18 cellular contexts compared by ENCODE assay signal in genomic region chr1:158286966-158287365, GRCh38. TPM values are rescaled to one million over a fixed set of nuclear protein-coding genes. Genes with fewer than 3 reads are reported as not detected.
DNase-seq lines count a peak whose midpoint lies in the region; ATAC-seq and TF ChIP-seq lines count a peak whose summit lies in the region.
"Had no signal": no experiment of that assay in that cellular context is flagged by ENCODE, and none has a peak within 500 bp of the region (broad histone marks: within the 10 kb centered on the region; RNA-seq: fewer than 3 reads in every experiment).

No MANE protein-coding gene starts in this region.

- H3K27ac Mint-ChIP-seq in activated T-cell treated with anti-CD3 and anti-CD28 coated beads, Interleukin-2, amount 50 U/mL, for 24 hours = peak overlapping the region; percentile 16
- H3K27ac Mint-ChIP-seq in IgD-negative memory B cell (peak overlapping the region in 2 of 3 donors; percentile 79 to 94), glutamatergic neuron (ENCODE audit: unreplicated experiment) (no peak overlapping the region)
- H3K27ac Mint-ChIP-seq in activated T-helper 1 cell treated with anti-CD3 and anti-CD28 coated beads, Interleukin-12 subunit alpha, Interleukin-12 subunit beta, Interleukin-2, Interleukin-4 antibody, amounts not matched to agents 30 ng/mL and 10 ng/mL and 1 ng/mL, durations not matched to agents 14 hours and 24 hours and 36 hours = peak overlapping the region; percentile 52
- H3K27ac Mint-ChIP-seq: activated T-helper 17 cell treated with anti-CD3 and anti-CD28 coated beads, Interleukin-2, amount 50 U/mL, for 72 hours had no signal

- H3K27ac ChIP-seq in thymus (ENCODE audit: low read depth) = peak overlapping the region; percentile 44

- H3K36me3 ChIP-seq in thymus (ENCODE audit: control insufficient read depth, insufficient read depth) = no peaks in the 10 kb centered on the region

- H3K36me3 Mint-ChIP-seq in activated T-cell treated with anti-CD3 and anti-CD28 coated beads, Interleukin-2, amount 50 U/mL, for 24 hours (ENCODE audit: low read depth) = no peaks in the 10 kb centered on the region
- H3K36me3 Mint-ChIP-seq in IgD-negative memory B cell = no peaks in the 10 kb centered on the region
- no peaks in the 10 kb centered on the region for H3K36me3 Mint-ChIP-seq in activated T-helper 1 cell treated with anti-CD3 and anti-CD28 coated beads, Interleukin-12 subunit alpha, Interleukin-12 subunit beta, Interleukin-2, Interleukin-4 antibody, amounts not matched to agents 30 ng/mL and 10 ng/mL and 1 ng/mL, durations not matched to agents 14 hours and 24 hours and 36 hours (ENCODE audit: low read depth)
- peaks cover under 1% of the 10 kb centered on the region for H3K36me3 Mint-ChIP-seq in glutamatergic neuron (ENCODE audit: unreplicated experiment)

- H3K4me3 Mint-ChIP-seq in activated T-cell treated with anti-CD3 and anti-CD28 coated beads, Interleukin-2, amount 50 U/mL, for 24 hours = no peak overlapping the region
- H3K4me3 Mint-ChIP-seq in IgD-negative memory B cell = peak overlapping the region; percentile 72 to 92 (median 82)
- no peak overlapping the region for H3K4me3 Mint-ChIP-seq in activated T-helper 1 cell treated with anti-CD3 and anti-CD28 coated beads, Interleukin-12 subunit alpha, Interleukin-12 subunit beta, Interleukin-2, Interleukin-4 antibody, amounts not matched to agents 30 ng/mL and 10 ng/mL and 1 ng/mL, durations not matched to agents 14 hours and 24 hours and 36 hours
- H3K4me3 Mint-ChIP-seq in glutamatergic neuron (ENCODE audit: unreplicated experiment) = no peak overlapping the region
- H3K4me3 Mint-ChIP-seq: activated T-helper 17 cell treated with anti-CD3 and anti-CD28 coated beads, Interleukin-2, amount 50 U/mL, for 72 hours; central memory CD8-positive, alpha-beta T cell had no signal

- H3K4me1 Mint-ChIP-seq in activated T-cell treated with anti-CD3 and anti-CD28 coated beads, Interleukin-2, amount 50 U/mL, for 24 hours (ENCODE audit: low read depth) = peaks cover 29% of the 10 kb centered on the region
- peaks cover 40 to 54% (median 43%) of the 10 kb centered on the region in 3 donors for H3K4me1 Mint-ChIP-seq in IgD-negative memory B cell
- H3K4me1 Mint-ChIP-seq in activated T-helper 1 cell treated with anti-CD3 and anti-CD28 coated beads, Interleukin-12 subunit alpha, Interleukin-12 subunit beta, Interleukin-2, Interleukin-4 antibody, amounts not matched to agents 30 ng/mL and 10 ng/mL and 1 ng/mL, durations not matched to agents 14 hours and 24 hours and 36 hours (ENCODE audit: low read depth) = peaks cover 21% of the 10 kb centered on the region
- no peaks in the 10 kb centered on the region for H3K4me1 Mint-ChIP-seq in glutamatergic neuron (ENCODE audit: low read depth, unreplicated experiment)

- 89% methylated on average over 1 of the region's 1 CpG for WGBS in thymus

- intact Hi-C loops in activated T-helper 1 cell treated with anti-CD3 and anti-CD28 coated beads, Interleukin-12 subunit alpha, Interleukin-12 subunit beta, Interleukin-2, Interleukin-4 antibody, amounts not matched to agents 30 ng/mL and 10 ng/mL and 1 ng/mL, durations not matched to agents 14 hours and 24 hours and 36 hours (cut with micrococcal nuclease) = loop anchor here (1.0 to 2.0 kb wide), 2 partner anchors 46 to 722 kb away; partner anchors contain the start of gene IFI16

- DNase-seq in activated T-cell treated with anti-CD3 and anti-CD28 coated beads, Interleukin-2, amount 50 U/mL, for 24 hours = no peak
- no peak for DNase-seq in activated T-cell treated with anti-CD3 and anti-CD28 coated beads, Interleukin-2, amount 50 U/mL, for 1 hour
- no peak for DNase-seq in activated T-helper 1 cell treated with anti-CD3 and anti-CD28 coated beads, Interleukin-12 subunit alpha, Interleukin-12 subunit beta, Interleukin-2, Interleukin-4 antibody, amounts not matched to agents 30 ng/mL and 10 ng/mL and 1 ng/mL, durations not matched to agents 14 hours and 24 hours and 36 hours (ENCODE audit: low spot score)
- DNase-seq in T-helper 2 cell (no peak), glutamatergic neuron (no peak)
- DNase-seq: EL; midbrain; NCI-H187; retina; SK-N-SH; stimulated activated CD4-positive, alpha-beta T cell treated with anti-CD3 and anti-CD28 coated beads, Interleukin-15, amount 100 ng/mL, for 24 hours had no signal

- no peaks in the 10 kb centered on the region for H3K9me3 Mint-ChIP-seq in activated T-cell treated with anti-CD3 and anti-CD28 coated beads, Interleukin-2, amount 50 U/mL, for 24 hours
- peaks cover 0 to 4% (median 0%) of the 10 kb centered on the region in 3 donors for H3K9me3 Mint-ChIP-seq in IgD-negative memory B cell
- no peaks in the 10 kb centered on the region for H3K9me3 Mint-ChIP-seq in activated T-helper 1 cell treated with anti-CD3 and anti-CD28 coated beads, Interleukin-12 subunit alpha, Interleukin-12 subunit beta, Interleukin-2, Interleukin-4 antibody, amounts not matched to agents 30 ng/mL and 10 ng/mL and 1 ng/mL, durations not matched to agents 14 hours and 24 hours and 36 hours
- H3K9me3 Mint-ChIP-seq in glutamatergic neuron (ENCODE audit: unreplicated experiment) = no peaks in the 10 kb centered on the region
- H3K9me3 Mint-ChIP-seq: activated T-helper 17 cell treated with anti-CD3 and anti-CD28 coated beads, Interleukin-2, amount 50 U/mL, for 72 hours; central memory CD8-positive, alpha-beta T cell had no signal

- H3K27me3 ChIP-seq in thymus (ENCODE audit: control insufficient read depth, insufficient read depth) = no peaks in the 10 kb centered on the region

- H3K4me3 ChIP-seq in thymus (ENCODE audit: low read length) = no peak overlapping the region

- no peak for TF ChIP-seq CTCF in glutamatergic neuron (IDR thresholded peaks at IDR 0.05; ENCODE audit: partially characterized antibody, unreplicated experiment)

- no peaks in the 10 kb centered on the region for H3K9me3 ChIP-seq in thymus (ENCODE audit: control insufficient read depth)
- H3K9me3 ChIP-seq: SK-N-SH had no signal

- ATAC-seq in HG03378 (IDR thresholded peaks at IDR 0.05; ENCODE audit: unreplicated experiment) = no peak

- peaks cover 38% of the 10 kb centered on the region for H3K27me3 Mint-ChIP-seq in activated T-cell treated with anti-CD3 and anti-CD28 coated beads, Interleukin-2, amount 50 U/mL, for 24 hours
- no peaks in the 10 kb centered on the region for H3K27me3 Mint-ChIP-seq in IgD-negative memory B cell
- H3K27me3 Mint-ChIP-seq in activated T-helper 1 cell treated with anti-CD3 and anti-CD28 coated beads, Interleukin-12 subunit alpha, Interleukin-12 subunit beta, Interleukin-2, Interleukin-4 antibody, amounts not matched to agents 30 ng/mL and 10 ng/mL and 1 ng/mL, durations not matched to agents 14 hours and 24 hours and 36 hours (ENCODE audit: insufficient read depth) = peaks cover 5% of the 10 kb centered on the region
- no peaks in the 10 kb centered on the region for H3K27me3 Mint-ChIP-seq in glutamatergic neuron (ENCODE audit: unreplicated experiment)

- peaks cover 25% of the 10 kb centered on the region for H3K4me1 ChIP-seq in thymus (ENCODE audit: control insufficient read depth, insufficient read depth, low read length)

RNA-seq across cellular contexts. Expression of gene CD1C, which starts 2.8 kb away (rescaled TPM):
- polyA plus RNA-seq in IgD-negative memory B cell = 179 TPM
- total RNA-seq in activated T-helper 1 cell treated with anti-CD3 and anti-CD28 coated beads, Interleukin-12 subunit alpha, Interleukin-12 subunit beta, Interleukin-2, Interleukin-4 antibody, amounts not matched to agents 30 ng/mL and 10 ng/mL and 1 ng/mL, durations not matched to agents 14 hours and 24 hours and 36 hours = 0.20 and 0.23 TPM in 2 replicates
- 27.2 TPM for polyA plus RNA-seq in thymus
- total RNA-seq in glutamatergic neuron (ENCODE audit: unreplicated experiment) = not detected
- total RNA-seq: activated T-helper 17 cell treated with anti-CD3 and anti-CD28 coated beads, Interleukin-2, amount 50 U/mL, for 72 hours; kidney epithelial cell; NCI-H460 had no signal
- polyA plus RNA-seq: SK-N-SH had no signal

RNA-seq across cellular contexts. Expression of gene CD1A, which starts 32.7 kb away (rescaled TPM):
- polyA plus RNA-seq in IgD-negative memory B cell (1.1 TPM), thymus (7.4 TPM)
- total RNA-seq in activated T-helper 1 cell treated with anti-CD3 and anti-CD28 coated beads, Interleukin-12 subunit alpha, Interleukin-12 subunit beta, Interleukin-2, Interleukin-4 antibody, amounts not matched to agents 30 ng/mL and 10 ng/mL and 1 ng/mL, durations not matched to agents 14 hours and 24 hours and 36 hours = not detected in 2 replicates
- total RNA-seq in glutamatergic neuron (ENCODE audit: unreplicated experiment) = not detected
- total RNA-seq: activated T-helper 17 cell treated with anti-CD3 and anti-CD28 coated beads, Interleukin-2, amount 50 U/mL, for 72 hours; kidney epithelial cell; NCI-H460 had no signal
- polyA plus RNA-seq: SK-N-SH had no signal

RNA-seq across cellular contexts. Expression of gene CD1B, which starts 44.4 kb away (rescaled TPM):
- polyA plus RNA-seq in IgD-negative memory B cell = not detected
- total RNA-seq in activated T-helper 1 cell treated with anti-CD3 and anti-CD28 coated beads, Interleukin-12 subunit alpha, Interleukin-12 subunit beta, Interleukin-2, Interleukin-4 antibody, amounts not matched to agents 30 ng/mL and 10 ng/mL and 1 ng/mL, durations not matched to agents 14 hours and 24 hours and 36 hours = not detected in 2 replicates
- 44.2 TPM for polyA plus RNA-seq in thymus
- not detected for total RNA-seq in glutamatergic neuron (ENCODE audit: unreplicated experiment)
- total RNA-seq: activated T-helper 17 cell treated with anti-CD3 and anti-CD28 coated beads, Interleukin-2, amount 50 U/mL, for 72 hours; kidney epithelial cell; NCI-H460 had no signal
- polyA plus RNA-seq: SK-N-SH had no signal

Comparison
In these comparisons a context has a peak if more than half of its experiments do, and no peak if none do; other contexts are left out.
1. H3K4me3 Mint-ChIP-seq: peak in IgD-negative memory B cell (4 of 4); none in activated T-cell treated with anti-CD3 and anti-CD28 coated beads, Interleukin-2, amount 50 U/mL, for 24 hours (single experiment), activated T-helper 1 cell treated with anti-CD3 and anti-CD28 coated beads, Interleukin-12 subunit alpha, Interleukin-12 subunit beta, Interleukin-2, Interleukin-4 antibody, amounts not matched to agents 30 ng/mL and 10 ng/mL and 1 ng/mL, durations not matched to agents 14 hours and 24 hours and 36 hours (single experiment) and glutamatergic neuron (single experiment).